In genomic region chr6:139161817-139162284, GRCh38 we compare ENCODE assay signal across 9 cellular contexts. TPM values are rescaled to one million over a fixed set of nuclear protein-coding genes. Genes with fewer than 3 reads are reported as not detected.
A peak's percentile ranks its signal among the peaks of the same experiment; 100 is the strongest.
DNase-seq lines count a peak whose midpoint lies in the region; FAIRE-seq and TF ChIP-seq lines count a peak whose summit lies in the region.
"Had no signal": no experiment of that assay in that cellular context is flagged by ENCODE, and none has a peak within 500 bp of the region (broad histone marks: within the 10 kb centered on the region; RNA-seq: fewer than 3 reads in every experiment).

No MANE protein-coding gene starts in this region.

- H3K27me3 Mint-ChIP-seq in HFFc6 (ENCODE audit: insufficient read depth): 0 out of 2 replicates have a peak, but pooled peaks cover 1% of the 10 kb centered on the region

- H3K27ac Mint-ChIP-seq in HFFc6: peak overlapping the region; percentile 19; the same call in 1 of the 2 replicates

- H3K27me3 ChIP-seq in Peyer's patch: no peaks in the 10 kb centered on the region

- DNase-seq in GM13977 (ENCODE audit: low spot score): peak; percentile 88
- DNase-seq in HFFc6: no peak
- DNase-seq in Peyer's patch: peak in 2 of 3 donors; percentile 67 to 75
- DNase-seq in central memory CD4-positive, alpha-beta T cell: peak; percentile 70
- peak; percentile 41 to 51 for DNase-seq in stimulated activated CD8-positive, alpha-beta memory T cell treated with anti-CD3 and anti-CD28 coated beads, Interleukin-15, amount 100 ng/mL, for 4 hours (ENCODE audit: low read depth in 2 of 2)
- DNase-seq in NCI-H2227 (lab: John Stamatoyannopoulos, UW; ENCODE audit: unreplicated experiment): no peak
- no peak for DNase-seq in iPS-NIHi7 (ENCODE audit: extremely low spot score)
- no peak for DNase-seq in urothelium cell line (ENCODE audit: low spot score)

- no peak overlapping the region for H3K4me3 ChIP-seq in Peyer's patch

- peak overlapping the region; percentile 15 to 70 (median 37) for H3K27ac ChIP-seq in Peyer's patch

- peaks cover 17% of the 10 kb centered on the region for H3K4me1 Mint-ChIP-seq in HFFc6 (ENCODE audit: low read depth)

- no peak for TF ChIP-seq POLR2A in Peyer's patch (IDR thresholded peaks at IDR 0.05)

- in situ Hi-C loops in GM13977 (cut with MboI; ENCODE audit: low pct_unique_long_range_greater_than_20kb, low sequenced_read_pairs, unreplicated experiment): no loop called here

- H3K4me3 Mint-ChIP-seq in HFFc6: no peak overlapping the region

- no peaks in the 10 kb centered on the region for H3K9me3 Mint-ChIP-seq in HFFc6

- H3K36me3 Mint-ChIP-seq in HFFc6 (ENCODE audit: low read depth): 0 out of 2 replicates have a peak, but pooled peaks cover 7% of the 10 kb centered on the region

- H3K4me1 ChIP-seq in Peyer's patch: peaks cover 4 to 32% (median 13%) of the 10 kb centered on the region in 4 donors

- FAIRE-seq in urothelium cell line (lab: Jason Lieb, UNC): no peak
- FAIRE-seq: colon had no signal

- no peaks in the 10 kb centered on the region for H3K9me3 ChIP-seq in Peyer's patch

- H3K36me3 ChIP-seq in Peyer's patch: peaks cover 0 to 11% (median 0%) of the 10 kb centered on the region in 3 donors

- TF ChIP-seq CTCF in GM13977 (IDR thresholded peaks at IDR 0.05; ENCODE audit: extremely low read depth, insufficient read depth, missing control alignments): no peak
- no peak for TF ChIP-seq CTCF in HFFc6 (IDR thresholded peaks at IDR 0.05)
- no peak for TF ChIP-seq CTCF in Peyer's patch (IDR thresholded peaks at IDR 0.05)

RNA-seq across cellular contexts. Expression of gene HECA, which starts 27.0 kb away (rescaled TPM):
- total RNA-seq in HFFc6 (2021; fragmentation: NEBNext Ultra II Directional; extraction: Animal tissue kit (Norgen Biotek cat#: 25700)): 10 to 100 TPM in 5 of 6 experiments, 1 to 10 TPM in 1; 9.7 to 13.1 (median 11.9) TPM
- 10 to 100 TPM; 43.6 to 60.9 (median 51.6) TPM for total RNA-seq in Peyer's patch

Comparison
In these comparisons a context has a peak if more than half of its experiments do, and no peak if none do; other contexts are left out.
1. DNase-seq: peak in GM13977 (single experiment), Peyer's patch (2 of 3), central memory CD4-positive, alpha-beta T cell (single experiment) and stimulated activated CD8-positive, alpha-beta memory T cell treated with anti-CD3 and anti-CD28 coated beads, Interleukin-15, amount 100 ng/mL, for 4 hours (2 of 2); none in HFFc6 (single experiment), NCI-H2227 (single experiment), iPS-NIHi7 (single experiment) and urothelium cell line (single experiment).